9 cellular contexts compared by ENCODE assay signal in the genomic region with DNA sequence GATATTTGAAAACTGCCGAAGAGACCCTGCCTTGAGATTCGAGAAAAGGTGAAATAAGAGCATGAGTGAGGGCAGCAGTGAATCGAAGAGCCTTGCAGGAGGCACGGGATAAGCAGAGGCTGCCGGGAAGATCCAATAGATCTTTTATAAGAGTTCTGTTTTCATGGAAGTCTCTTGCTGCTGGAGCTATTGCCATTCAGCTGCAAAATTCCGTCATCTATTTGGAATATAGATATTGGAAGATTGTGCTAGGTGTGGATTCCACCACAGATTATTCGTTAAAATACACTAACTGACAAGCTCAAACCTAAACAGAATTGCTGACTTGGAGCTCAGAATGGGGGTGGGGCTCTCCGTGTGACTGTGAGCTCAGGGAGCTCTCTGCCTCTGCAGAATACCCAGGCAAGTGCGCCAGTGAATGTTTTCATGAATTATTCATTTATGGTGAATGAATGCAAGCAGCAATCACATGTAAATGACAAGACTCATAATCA.
A peak's percentile ranks its signal among the peaks of the same experiment; 100 is the strongest.
DNase-seq lines count a peak whose midpoint lies in the region; ATAC-seq and TF ChIP-seq lines count a peak whose summit lies in the region.
"Had no signal": no experiment of that assay in that cellular context is flagged by ENCODE, and none has a peak within 500 bp of the region (broad histone marks: within the 10 kb centered on the region; RNA-seq: fewer than 3 reads in every experiment).

No MANE protein-coding gene starts in this region.

- H3K36me3 ChIP-seq in ACC112 (ENCODE audit: insufficient read depth, low read length) (no peaks in the 10 kb centered on the region), osteoblast (ENCODE audit: insufficient read depth, low read length) (no peaks in the 10 kb centered on the region)

- peak overlapping the region; percentile 46; the same call in 1 of the 2 replicates for H3K4me3 ChIP-seq in ACC112 (ENCODE audit: low read depth, low read length)
- peak overlapping the region; percentile 51 for H3K4me3 ChIP-seq in osteoblast (ENCODE audit: insufficient read depth, low read length)

- H3K27ac Mint-ChIP-seq in T-helper 2 cell treated with Interferon-gamma antibody and Interleukin-4, amounts not matched to agents 5 μg/mL and 100 μg/mL, for 36 hours = no peak overlapping the region
- H3K27ac Mint-ChIP-seq in osteocyte (ENCODE audit: unreplicated experiment) = no peak overlapping the region

- no peak for ATAC-seq in GM19324 (IDR thresholded peaks at IDR 0.05; ENCODE audit: low FRiP score, unreplicated experiment)

- H3K27me3 Mint-ChIP-seq in T-helper 2 cell treated with Interferon-gamma antibody and Interleukin-4, amounts not matched to agents 5 μg/mL and 100 μg/mL, for 36 hours (ENCODE audit: low read depth) = no peaks in the 10 kb centered on the region
- no peaks in the 10 kb centered on the region for H3K27me3 Mint-ChIP-seq in osteocyte (ENCODE audit: unreplicated experiment)

- peak overlapping the region; percentile 69 for H3K4me2 ChIP-seq in osteoblast (ENCODE audit: insufficient read depth, low read length)

- H3K9me3 Mint-ChIP-seq in T-helper 2 cell treated with Interferon-gamma antibody and Interleukin-4, amounts not matched to agents 5 μg/mL and 100 μg/mL, for 36 hours = no peaks in the 10 kb centered on the region
- no peaks in the 10 kb centered on the region for H3K9me3 Mint-ChIP-seq in osteocyte (ENCODE audit: unreplicated experiment)

- H3K27me3 ChIP-seq in ACC112 (ENCODE audit: insufficient read depth, low read length) (no peaks in the 10 kb centered on the region), osteoblast (ENCODE audit: insufficient read depth, low read length) (no peaks in the 10 kb centered on the region)

- DNase-seq in NCI-H526 (lab: John Stamatoyannopoulos, UW) (peak; percentile 81 to 89), globus pallidus (ENCODE audit: low spot score) (peak; percentile 94), osteoblast (ENCODE audit: insufficient read length, low spot score, missing footprints) (no peak), osteocyte (ENCODE audit: extremely low spot score, unreplicated experiment) (no peak)
- no peak for DNase-seq in T-helper 2 cell treated with Interferon-gamma antibody and Interleukin-4, amounts not matched to agents 5 μg/mL and 100 μg/mL, for 36 hours (ENCODE audit: low spot score)
- no peak for DNase-seq in effector CD8-positive, alpha-beta T cell (lab: John Stamatoyannopoulos, UW)
- DNase-seq: left cardiac atrium had no signal

- no peaks in the 10 kb centered on the region for H3K79me2 ChIP-seq in ACC112 (ENCODE audit: control insufficient read depth, insufficient read depth, low read length, unreplicated experiment)
- no peaks in the 10 kb centered on the region for H3K79me2 ChIP-seq in osteoblast (ENCODE audit: insufficient read depth, low read length)

- H3K4me1 ChIP-seq in ACC112 (ENCODE audit: control insufficient read depth, insufficient read depth, low read length, unreplicated experiment) = peaks cover 5% of the 10 kb centered on the region
- H3K4me1 ChIP-seq in osteoblast (ENCODE audit: insufficient read depth, low read length) = peaks cover 15% of the 10 kb centered on the region

- H3K4me3 Mint-ChIP-seq in T-helper 2 cell treated with Interferon-gamma antibody and Interleukin-4, amounts not matched to agents 5 μg/mL and 100 μg/mL, for 36 hours = no peak overlapping the region
- H3K4me3 Mint-ChIP-seq in osteocyte (ENCODE audit: unreplicated experiment) = no peak overlapping the region

- TF ChIP-seq CTCF in osteoblast (IDR thresholded peaks at IDR 0.05; ENCODE audit: extremely low read depth, low read depth, low read length) (no peak), osteocyte (IDR thresholded peaks at IDR 0.05) (no peak)

- H3K27ac ChIP-seq in ACC112 (ENCODE audit: low read depth, low read length) = no peak overlapping the region
- H3K27ac ChIP-seq in osteoblast (ENCODE audit: low read depth, low read length) = peak overlapping the region; percentile 32

- H3K9me3 ChIP-seq in osteoblast (ENCODE audit: low read depth, low read length) = no peaks in the 10 kb centered on the region

- H3K4me1 Mint-ChIP-seq in T-helper 2 cell treated with Interferon-gamma antibody and Interleukin-4, amounts not matched to agents 5 μg/mL and 100 μg/mL, for 36 hours (ENCODE audit: low read depth) = no peaks in the 10 kb centered on the region
- no peaks in the 10 kb centered on the region for H3K4me1 Mint-ChIP-seq in osteocyte (ENCODE audit: unreplicated experiment)

- H2AFZ ChIP-seq in ACC112 (ENCODE audit: low read length, unreplicated experiment) (no peak overlapping the region), osteoblast (ENCODE audit: low read length) (peak overlapping the region; percentile 63)

- H4K20me1 ChIP-seq in osteoblast (ENCODE audit: insufficient read depth, low read length) = peaks cover 5% of the 10 kb centered on the region

- H3K36me3 Mint-ChIP-seq in T-helper 2 cell treated with Interferon-gamma antibody and Interleukin-4, amounts not matched to agents 5 μg/mL and 100 μg/mL, for 36 hours (ENCODE audit: low read depth) = no peaks in the 10 kb centered on the region
- no peaks in the 10 kb centered on the region for H3K36me3 Mint-ChIP-seq in osteocyte (ENCODE audit: unreplicated experiment)

Comparison
In these comparisons a context has a peak if more than half of its experiments do, and no peak if none do; other contexts are left out.
1. DNase-seq: peak in NCI-H526 (2 of 2) and globus pallidus (single experiment); none in osteoblast (single experiment), T-helper 2 cell treated with Interferon-gamma antibody and Interleukin-4, amounts not matched to agents 5 μg/mL and 100 μg/mL, for 36 hours (single experiment), osteocyte (single experiment) and effector CD8-positive, alpha-beta T cell (single experiment).